In genomic region chr9:120626512-120626911, GRCh38 we compare ENCODE assay signal across 26 cellular contexts.
"Had no signal": no experiment of that assay in that cellular context is flagged by ENCODE, and none has a peak within 500 bp of the region (broad histone marks: within the 10 kb centered on the region; RNA-seq: fewer than 3 reads in every experiment).

No MANE protein-coding gene starts in this region.

- H3K9me3 ChIP-seq: heart right ventricle, pancreas, thyroid gland, upper lobe of right lung had no signal

- H3K36me3 Mint-ChIP-seq: activated CD4-positive, alpha-beta memory T cell treated with anti-CD3 and anti-CD28 coated beads for 36 hours; mesothelial cell of epicardium; naive B cell had no signal

- DNase-seq: activated CD4-positive, alpha-beta memory T cell treated with anti-CD3 and anti-CD28 coated beads for 36 hours; activated CD4-positive, alpha-beta T cell treated with anti-CD3 and anti-CD28 coated beads, Interleukin-2, amount 10 ng/mL, durations not matched to agents 24 days and 14 days; activated CD4-positive, CD25-positive, alpha-beta regulatory T cell treated with anti-CD3 and anti-CD28 coated beads, Interleukin-2, amount 50 U/mL, for 72 hours; activated CD8-positive, alpha-beta memory T cell treated with anti-CD3 and anti-CD28 coated beads, Interleukin-2, amount 50 U/mL, for 48 hours; activated gamma-delta T cell; activated naive CD4-positive, alpha-beta T cell treated with anti-CD3 and anti-CD28 coated beads, Interleukin-2, amount 50 U/mL, for 16 hours; activated naive CD8-positive, alpha-beta T cell treated with anti-CD3 and anti-CD28 coated beads, Interleukin-2, amount 50 U/mL, for 24 hours; activated T-cell treated with anti-CD3 and anti-CD28 coated beads, Interleukin-2, amount 50 U/mL, for 24 hours; amygdala; central memory CD4-positive, alpha-beta T cell; endodermal cell; heart right ventricle; kidney glomerular epithelial cell; naive B cell; nephron progenitor cell; nucleus accumbens; pancreas; right cardiac atrium; stimulated activated CD4-positive, alpha-beta T cell treated with anti-CD3 and anti-CD28 coated beads, Interleukin-2, amount 100 ng/mL, for 48 hours; stimulated activated naive CD8-positive, alpha-beta T cell treated with anti-CD3 and anti-CD28 coated beads, Interleukin-15, Interleukin-2, amounts not matched to agents 100 U/mL and 50 U/mL, for 24 hours; SW 1271; T-helper 9 cell; thyroid gland; upper lobe of right lung had no signal

- H3K4me3 Mint-ChIP-seq: activated CD4-positive, alpha-beta memory T cell treated with anti-CD3 and anti-CD28 coated beads for 36 hours; activated CD4-positive, alpha-beta T cell treated with anti-CD3 and anti-CD28 coated beads, Interleukin-2, amount 10 ng/mL, durations not matched to agents 24 days and 14 days; activated naive CD8-positive, alpha-beta T cell treated with anti-CD3 and anti-CD28 coated beads, Interleukin-2, amount 50 U/mL, for 24 hours; activated T-cell treated with anti-CD3 and anti-CD28 coated beads, Interleukin-2, amount 50 U/mL, for 24 hours; endodermal cell; mesothelial cell of epicardium; naive B cell; nephron progenitor cell; T-helper 1 cell treated with Interleukin-12 subunit alpha and Interleukin-12 subunit beta and Interleukin-4 antibody, amounts not matched to agents 30 μg/mL and 1 μg/mL, for 36 hours had no signal

- H3K9me3 Mint-ChIP-seq: activated CD4-positive, alpha-beta memory T cell treated with anti-CD3 and anti-CD28 coated beads for 36 hours; activated CD4-positive, alpha-beta T cell treated with anti-CD3 and anti-CD28 coated beads, Interleukin-2, amount 10 ng/mL, durations not matched to agents 24 days and 14 days; activated naive CD8-positive, alpha-beta T cell treated with anti-CD3 and anti-CD28 coated beads, Interleukin-2, amount 50 U/mL, for 24 hours; activated T-cell treated with anti-CD3 and anti-CD28 coated beads, Interleukin-2, amount 50 U/mL, for 24 hours; endodermal cell; naive B cell; nephron progenitor cell; T-helper 1 cell treated with Interleukin-12 subunit alpha and Interleukin-12 subunit beta and Interleukin-4 antibody, amounts not matched to agents 30 μg/mL and 1 μg/mL, for 36 hours had no signal

- H3K4me1 ChIP-seq: upper lobe of right lung had no signal

- H3K4me1 Mint-ChIP-seq: endodermal cell, naive B cell had no signal

- H3K36me3 ChIP-seq: pancreas, thyroid gland had no signal

- H3K4me3 ChIP-seq: heart right ventricle, pancreas, thyroid gland, upper lobe of right lung had no signal

- H3K27ac ChIP-seq: heart right ventricle, upper lobe of right lung had no signal

- H3K27ac Mint-ChIP-seq: activated CD4-positive, alpha-beta memory T cell treated with anti-CD3 and anti-CD28 coated beads for 36 hours; activated CD4-positive, alpha-beta T cell treated with anti-CD3 and anti-CD28 coated beads, Interleukin-2, amount 10 ng/mL, durations not matched to agents 24 days and 14 days; activated naive CD8-positive, alpha-beta T cell treated with anti-CD3 and anti-CD28 coated beads, Interleukin-2, amount 50 U/mL, for 24 hours; activated T-cell treated with anti-CD3 and anti-CD28 coated beads, Interleukin-2, amount 50 U/mL, for 24 hours; endodermal cell; naive B cell; nephron progenitor cell; T-helper 1 cell treated with Interleukin-12 subunit alpha and Interleukin-12 subunit beta and Interleukin-4 antibody, amounts not matched to agents 30 μg/mL and 1 μg/mL, for 36 hours had no signal

- H3K27me3 ChIP-seq: heart right ventricle, pancreas, thyroid gland, upper lobe of right lung had no signal

- H3K27me3 Mint-ChIP-seq: activated CD4-positive, alpha-beta memory T cell treated with anti-CD3 and anti-CD28 coated beads for 36 hours; activated CD4-positive, alpha-beta T cell treated with anti-CD3 and anti-CD28 coated beads, Interleukin-2, amount 10 ng/mL, durations not matched to agents 24 days and 14 days; activated naive CD8-positive, alpha-beta T cell treated with anti-CD3 and anti-CD28 coated beads, Interleukin-2, amount 50 U/mL, for 24 hours; activated T-cell treated with anti-CD3 and anti-CD28 coated beads, Interleukin-2, amount 50 U/mL, for 24 hours; naive B cell had no signal
